ENCODE assay signal across 15 cellular contexts in the genomic region with DNA sequence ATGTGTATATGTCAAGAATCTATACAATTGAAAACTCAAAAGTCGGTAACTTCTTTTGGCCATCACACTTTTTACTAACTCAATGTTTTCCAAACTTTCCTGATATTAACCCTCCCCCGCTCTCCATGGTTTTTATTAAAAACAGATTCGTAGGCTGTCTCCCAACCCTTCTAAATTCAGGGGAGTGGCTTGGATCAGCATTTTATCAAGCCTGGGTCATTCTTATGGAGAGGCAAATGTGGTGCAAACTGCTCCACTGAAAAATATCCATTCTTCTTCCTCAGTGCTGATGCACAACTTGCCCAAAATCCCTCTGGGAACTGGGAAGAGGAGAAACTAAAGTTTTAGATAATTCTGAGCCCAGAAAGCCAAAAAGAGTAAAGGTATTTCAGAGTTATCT.
DNase-seq lines count a peak whose midpoint lies in the region; ATAC-seq and TF ChIP-seq lines count a peak whose summit lies in the region.
"Had no signal": no experiment of that assay in that cellular context is flagged by ENCODE, and none has a peak within 500 bp of the region (broad histone marks: within the 10 kb centered on the region; RNA-seq: fewer than 3 reads in every experiment).

No MANE protein-coding gene starts in this region.

- in situ Hi-C loops in GM23248 (cut with MboI), result no loop called here

- no peak overlapping the region for H2AFZ ChIP-seq in GM23248

- no peaks in the 10 kb centered on the region for H3K9me3 ChIP-seq in GM23248 (ENCODE audit: low read depth)
- no peaks in the 10 kb centered on the region for H3K9me3 ChIP-seq in esophagus muscularis mucosa
- H3K9me3 ChIP-seq: HAP-1 had no signal

- H3K4me1 ChIP-seq in GM23248 (ENCODE audit: insufficient read depth) (peaks cover 8% of the 10 kb centered on the region), esophagus muscularis mucosa (peaks cover 0 to 9% (median 4%) of the 10 kb centered on the region in 4 donors)
- H3K4me1 ChIP-seq: HAP-1 had no signal

- WGBS in GM23248 (ENCODE audit: low coverage in 1 of 2, low lambda C conversion rate in 2 of 2, missing lambda C conversion rate in 2 of 2), 2 experiments, result 30 to 34% methylated on average over 3 of the region's 3 CpGs
- 80% methylated on average over 3 of the region's 3 CpGs for WGBS in esophagus muscularis mucosa

- H3K4me2 ChIP-seq in GM23248 (ENCODE audit: unreplicated experiment), result peak overlapping the region; percentile 56

- H3K9me2 ChIP-seq in GM23248 (ENCODE audit: insufficient read depth), result no peaks in the 10 kb centered on the region

- DNase-seq in GM23248, result peak; percentile 33
- no peak for DNase-seq in esophagus muscularis mucosa (ENCODE audit: extremely low spot score)
- peak; percentile 27 for DNase-seq in fibroblast of the conjunctiva (ENCODE audit: low read depth)
- peak; percentile 15 for DNase-seq in stromal cell of bone marrow (ENCODE audit: low read depth)
- no peak for DNase-seq in NCI-H2029 treated with DMSO at 0.1 percent for 48 hours (lab: John Stamatoyannopoulos, UW)
- DNase-seq in stimulated activated CD4-positive, alpha-beta T cell treated with anti-CD3 and anti-CD28 coated beads, Interleukin-2, amount 100 ng/mL, for 24 hours, result no peak
- DNase-seq in 8988T, result no peak
- DNase-seq: C1 segment of cervical spinal cord; Calu3; CD4-positive, alpha-beta T cell; DMS79 had no signal

- H3K9ac ChIP-seq in GM23248, result no peak overlapping the region

- H3K4me3 ChIP-seq in GM23248, result peak overlapping the region; percentile 15; the same call in 1 of the 2 replicates
- H3K4me3 ChIP-seq in esophagus muscularis mucosa, result no peak overlapping the region
- H3K4me3 ChIP-seq: GM12878, HAP-1 had no signal

- no peak overlapping the region for H3K27ac ChIP-seq in GM23248
- H3K27ac ChIP-seq in esophagus muscularis mucosa (replicated peaks in 1 of 4), result peak overlapping the region in 3 of 4 donors; percentile 35 to 66 (median 37)

- H3F3A ChIP-seq in GM23248 (ENCODE audit: insufficient read depth), result no peaks in the 10 kb centered on the region

- no peaks in the 10 kb centered on the region for H3K36me3 ChIP-seq in GM23248 (ENCODE audit: low read depth)
- H3K36me3 ChIP-seq in esophagus muscularis mucosa, result no peaks in the 10 kb centered on the region
- H3K36me3 ChIP-seq: HAP-1 had no signal

- no peaks in the 10 kb centered on the region for H3K79me2 ChIP-seq in GM23248 (ENCODE audit: insufficient read depth)

- no peaks in the 10 kb centered on the region for H3K27me3 ChIP-seq in GM23248 (replicated peaks; ENCODE audit: insufficient read depth)
- H3K27me3 ChIP-seq in esophagus muscularis mucosa, result no peaks in the 10 kb centered on the region

- no peak for TF ChIP-seq EP300 in esophagus muscularis mucosa (IDR thresholded peaks at IDR 0.05)

- no peaks in the 10 kb centered on the region for H4K20me1 ChIP-seq in GM23248 (ENCODE audit: insufficient read depth)

- intact Hi-C loops in esophagus muscularis mucosa (cut with DNase I), result no loop called here

- no peak for ATAC-seq in GM21825 (IDR thresholded peaks at IDR 0.05; ENCODE audit: unreplicated experiment)
- ATAC-seq: GM12878, HepG2 had no signal

- TF ChIP-seq CTCF in esophagus muscularis mucosa (IDR thresholded peaks at IDR 0.05), result no peak

- TF ChIP-seq POLR2A in esophagus muscularis mucosa (IDR thresholded peaks at IDR 0.05; ENCODE audit: low read depth), result no peak

Comparison
In these comparisons a context has a peak if more than half of its experiments do, and no peak if none do; other contexts are left out.
1. DNase-seq: peak in GM23248 (single experiment), fibroblast of the conjunctiva (single experiment) and stromal cell of bone marrow (single experiment); none in esophagus muscularis mucosa (single experiment), NCI-H2029 treated with DMSO at 0.1 percent for 48 hours (single experiment), stimulated activated CD4-positive, alpha-beta T cell treated with anti-CD3 and anti-CD28 coated beads, Interleukin-2, amount 100 ng/mL, for 24 hours (0 of 2) and 8988T (single experiment).